Comparison of ENCODE assay signal across 26 cellular contexts in the genomic region with DNA sequence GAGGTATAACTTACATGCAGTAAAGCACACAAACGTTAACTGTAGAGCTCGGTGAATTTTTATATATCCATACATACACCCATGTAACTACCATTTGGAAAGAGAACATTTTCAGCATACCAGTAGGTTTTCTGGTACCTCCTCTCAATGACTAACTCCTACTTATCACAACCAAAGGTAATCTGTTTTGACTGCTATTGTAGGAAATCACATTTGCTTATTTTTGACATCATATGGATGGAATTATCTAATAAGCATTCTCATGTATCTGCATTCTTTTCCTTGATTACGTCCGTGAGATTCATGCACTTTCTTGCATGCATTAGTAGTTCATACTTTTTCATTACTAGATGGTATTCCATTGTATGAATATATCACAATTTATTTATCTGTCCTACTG.
"Had no signal": no experiment of that assay in that cellular context is flagged by ENCODE, and none has a peak within 500 bp of the region (broad histone marks: within the 10 kb centered on the region; RNA-seq: fewer than 3 reads in every experiment).

No MANE protein-coding gene starts in this region.

- FAIRE-seq: colon, kidney had no signal

- H3K4me1 Mint-ChIP-seq: neural progenitor cell had no signal

- ATAC-seq: activated CD4-positive, CD25-positive, alpha-beta regulatory T cell treated with anti-CD3 and anti-CD28 coated beads, Interleukin-2, amount 50 U/mL, for 24 hours; naive thymus-derived CD8-positive, alpha-beta T cell; right cardiac atrium; T-cell had no signal

- H3K27ac Mint-ChIP-seq: activated naive CD4-positive, alpha-beta T cell treated with anti-CD3 and anti-CD28 coated beads for 36 hours; activated naive CD8-positive, alpha-beta T cell treated with anti-CD3 and anti-CD28 coated beads, Interleukin-2, amount 10 ng/mL, durations not matched to agents 7 days and 5 days; naive thymus-derived CD8-positive, alpha-beta T cell; neural progenitor cell; T-cell had no signal

- H3K4me3 Mint-ChIP-seq: activated naive CD4-positive, alpha-beta T cell treated with anti-CD3 and anti-CD28 coated beads for 36 hours; activated naive CD8-positive, alpha-beta T cell treated with anti-CD3 and anti-CD28 coated beads, Interleukin-2, amount 10 ng/mL, durations not matched to agents 7 days and 5 days; naive thymus-derived CD8-positive, alpha-beta T cell; neural progenitor cell; T-cell had no signal

- DNase-seq: activated CD4-positive, alpha-beta T cell treated with anti-CD3 and anti-CD28 coated beads for 48 hours; activated CD4-positive, alpha-beta T cell treated with anti-CD3 and anti-CD28 coated beads, Interleukin-2, amount 50 U/mL, for 48 hours; activated CD8-positive, alpha-beta memory T cell treated with anti-CD3 and anti-CD28 coated beads for 24 hours; activated effector memory CD4-positive, alpha-beta T cell treated with Interleukin-2 at 50 U/mL for 16 hours; activated naive CD4-positive, alpha-beta T cell treated with anti-CD3 and anti-CD28 coated beads for 36 hours; amygdala; effector memory CD4-positive, alpha-beta T cell; erythroblast; foreskin fibroblast; head of caudate nucleus; hippocampal formation; kidney; midbrain; naive thymus-derived CD8-positive, alpha-beta T cell; right cardiac atrium; stimulated activated CD4-positive, alpha-beta T cell treated with anti-CD3 and anti-CD28 coated beads, Interleukin-2, amount 100 ng/mL, for 48 hours; stimulated activated naive CD4-positive, alpha-beta T cell treated with Interleukin-2 at 50 U/mL for 16 hours; T-cell; T-helper 9 cell; transverse colon; WERI-Rb-1 had no signal

- H3K27me3 Mint-ChIP-seq: activated naive CD8-positive, alpha-beta T cell treated with anti-CD3 and anti-CD28 coated beads, Interleukin-2, amount 10 ng/mL, durations not matched to agents 7 days and 5 days; naive thymus-derived CD8-positive, alpha-beta T cell; T-cell had no signal

- H3K9me3 Mint-ChIP-seq: activated naive CD4-positive, alpha-beta T cell treated with anti-CD3 and anti-CD28 coated beads for 36 hours; activated naive CD8-positive, alpha-beta T cell treated with anti-CD3 and anti-CD28 coated beads, Interleukin-2, amount 10 ng/mL, durations not matched to agents 7 days and 5 days; naive thymus-derived CD8-positive, alpha-beta T cell; neural progenitor cell; T-cell had no signal

- H3K4me3 ChIP-seq: neural progenitor cell, transverse colon, vagina had no signal
